1 cellular context compared by ENCODE assay signal in the genomic region with DNA sequence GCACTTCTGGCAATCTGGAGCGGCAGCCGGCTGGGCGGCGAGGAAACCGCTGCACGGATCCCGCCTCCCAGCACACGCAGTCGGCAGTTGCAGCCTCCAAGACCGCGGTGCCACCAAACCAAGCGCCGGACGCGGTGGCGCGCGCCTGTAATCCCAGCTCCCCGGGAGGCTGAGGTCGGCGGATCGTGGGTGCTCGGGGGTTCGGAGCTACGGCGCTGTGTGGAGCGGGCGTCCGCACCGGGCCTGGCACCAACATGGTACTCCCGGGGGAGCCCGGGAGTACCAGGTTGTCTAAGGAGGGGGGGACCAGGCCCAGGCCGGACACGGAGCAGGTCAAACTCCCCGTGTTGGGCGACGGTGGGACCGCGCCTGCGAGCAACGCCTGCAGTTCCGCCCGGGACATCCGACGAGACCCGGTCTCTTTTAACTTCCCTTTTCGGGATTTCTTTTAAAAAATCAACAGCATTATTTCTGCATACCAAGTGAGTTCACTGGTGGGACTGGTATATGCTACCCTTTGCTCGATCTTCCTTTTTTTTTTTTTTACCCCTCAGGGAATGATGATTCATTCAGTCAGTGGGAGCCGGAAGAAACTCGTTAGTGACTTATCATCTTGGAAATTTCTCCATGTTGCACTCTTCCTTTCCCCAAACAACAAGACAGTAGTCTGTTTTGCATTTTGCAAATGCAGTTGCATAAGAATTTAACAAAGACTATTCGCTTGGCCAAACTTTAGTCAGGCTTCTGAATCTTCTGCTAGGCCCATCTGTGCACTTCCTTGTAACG.
TF ChIP-seq lines count a peak whose summit lies in the region.

No MANE protein-coding gene starts in this region.

TF ChIP-seq in SK-N-SH treated with all-trans-retinoic acid at 6 μM for 48 hours, 23 proteins besides CTCF, POLR2A, EP300 and RAD21 (continued from another document):
- no peak for TF ChIP-seq PPARA (CRISPR knock-in tag; IDR thresholded peaks at IDR 0.05; ENCODE audit: borderline replicate concordance)
- no peak for TF ChIP-seq CSDC2 (CRISPR knock-in tag; IDR thresholded peaks at IDR 0.05)
- no peak for TF ChIP-seq ZFP3 (CRISPR knock-in tag; IDR thresholded peaks at IDR 0.05)
- TF ChIP-seq ZC3H10 (CRISPR knock-in tag; IDR thresholded peaks at IDR 0.05): no peak
- no peak for TF ChIP-seq TCF4 (CRISPR knock-in tag; IDR thresholded peaks at IDR 0.05; ENCODE audit: borderline replicate concordance)
